Comparison of ENCODE assay signal across 17 cellular contexts in genomic region chr16:80992676-80993292, GRCh38. TPM values are rescaled to one million over a fixed set of nuclear protein-coding genes. Genes with fewer than 3 reads are reported as not detected.
A peak's percentile ranks its signal among the peaks of the same experiment; 100 is the strongest.
DNase-seq lines count a peak whose midpoint lies in the region; ATAC-seq and TF ChIP-seq lines count a peak whose summit lies in the region.
"Had no signal": no experiment of that assay in that cellular context is flagged by ENCODE, and none has a peak within 500 bp of the region (broad histone marks: within the 10 kb centered on the region; RNA-seq: fewer than 3 reads in every experiment).

No MANE protein-coding gene starts in this region.

- H3K27me3 ChIP-seq in ACC112 (ENCODE audit: insufficient read depth, low read length) = no peaks in the 10 kb centered on the region
- no peaks in the 10 kb centered on the region for H3K27me3 ChIP-seq in lung (ENCODE audit: control insufficient read depth, insufficient read depth)
- H3K27me3 ChIP-seq: BLaER1 had no signal

- TF ChIP-seq CTCF in HFFc6 (IDR thresholded peaks at IDR 0.05) (no peak), lung (IDR thresholded peaks at IDR 0.05; ENCODE audit: control extremely low read depth, extremely low read depth) (no peak)

- H3K4me3 Mint-ChIP-seq in HFFc6 = peak overlapping the region; percentile 83
- H3K4me3 Mint-ChIP-seq in dendritic cell treated with granulocyte-macrophage colony-stimulating factor and Interleukin-4, amounts not matched to agents 40 ng/mL and 50 ng/mL, for 4 days = no peak overlapping the region
- H3K4me3 Mint-ChIP-seq: activated CD4-positive, alpha-beta T cell treated with anti-CD3 and anti-CD28 coated beads for 36 hours; activated T-helper 1 cell treated with anti-CD3 and anti-CD28 coated beads, Interleukin-12 subunit alpha, Interleukin-12 subunit beta, Interleukin-2, Interleukin-4 antibody, amounts not matched to agents 30 ng/mL and 10 ng/mL and 1 ng/mL, durations not matched to agents 14 hours and 24 hours and 36 hours; H9 had no signal

- peaks cover 76% of the 10 kb centered on the region for H3K4me1 Mint-ChIP-seq in HFFc6 (ENCODE audit: low read depth)
- H3K4me1 Mint-ChIP-seq in dendritic cell treated with granulocyte-macrophage colony-stimulating factor and Interleukin-4, amounts not matched to agents 40 ng/mL and 50 ng/mL, for 4 days (ENCODE audit: low read depth) = peaks cover 14% of the 10 kb centered on the region

- no peaks in the 10 kb centered on the region for H3K9me3 ChIP-seq in lung (ENCODE audit: control insufficient read depth in 2 of 2, insufficient read depth in 1 of 2, low read length in 1 of 2)
- H3K9me3 ChIP-seq: BLaER1 had no signal

- H3K4me3 ChIP-seq in ACC112 (ENCODE audit: low read depth, low read length) = peak overlapping the region; percentile 63
- H3K4me3 ChIP-seq in lung = no peak overlapping the region
- H3K4me3 ChIP-seq: BLaER1 had no signal

- H3K36me3 Mint-ChIP-seq in HFFc6 (ENCODE audit: low read depth) = no peaks in the 10 kb centered on the region
- peaks cover 67% of the 10 kb centered on the region for H3K36me3 Mint-ChIP-seq in dendritic cell treated with granulocyte-macrophage colony-stimulating factor and Interleukin-4, amounts not matched to agents 40 ng/mL and 50 ng/mL, for 4 days (ENCODE audit: low read depth)

- no peaks in the 10 kb centered on the region for H3K9me3 Mint-ChIP-seq in HFFc6
- no peaks in the 10 kb centered on the region for H3K9me3 Mint-ChIP-seq in dendritic cell treated with granulocyte-macrophage colony-stimulating factor and Interleukin-4, amounts not matched to agents 40 ng/mL and 50 ng/mL, for 4 days
- H3K9me3 Mint-ChIP-seq: activated T-helper 1 cell treated with anti-CD3 and anti-CD28 coated beads, Interleukin-12 subunit alpha, Interleukin-12 subunit beta, Interleukin-2, Interleukin-4 antibody, amounts not matched to agents 30 ng/mL and 10 ng/mL and 1 ng/mL, durations not matched to agents 14 hours and 24 hours and 36 hours; H9 had no signal

- WGBS in lung, 2 donors = 55 to 59% methylated on average over 3 of the region's 3 CpGs

- H3K79me2 ChIP-seq in ACC112 (ENCODE audit: control insufficient read depth, insufficient read depth, low read length, unreplicated experiment) = peaks cover 91% of the 10 kb centered on the region

- DNase-seq in HFFc6 = no peak
- no peak for DNase-seq in lung (ENCODE audit: low spot score)
- no peak for DNase-seq in mucosa of gallbladder (ENCODE audit: low spot score)
- DNase-seq in DMS153 treated with DMSO at 0.1 percent for 48 hours (lab: John Stamatoyannopoulos, UW; ENCODE audit: unreplicated experiment) = no peak
- DNase-seq: activated CD4-positive, alpha-beta T cell treated with anti-CD3 and anti-CD28 coated beads for 36 hours; H9; Karpas-422; NCI-H146; NCI-H510A treated with DMSO at 0.1 percent for 48 hours had no signal

- no peaks in the 10 kb centered on the region for H3K36me3 ChIP-seq in ACC112 (ENCODE audit: insufficient read depth, low read length)
- H3K36me3 ChIP-seq in lung (ENCODE audit: control insufficient read depth in 2 of 2, insufficient read depth in 2 of 2, low read length in 2 of 2) = peaks cover 0 to 1% of the 10 kb centered on the region in 2 donors

- H3K4me1 ChIP-seq in ACC112 (ENCODE audit: control insufficient read depth, insufficient read depth, low read length, unreplicated experiment) (peaks cover 43% of the 10 kb centered on the region), lung (ENCODE audit: control insufficient read depth in 2 of 2, insufficient read depth in 2 of 2, low read length in 2 of 2) (peaks cover 0 to 8% of the 10 kb centered on the region in 2 donors)
- H3K4me1 ChIP-seq: parathyroid adenoma had no signal

- H3K27me3 Mint-ChIP-seq in HFFc6 (ENCODE audit: insufficient read depth) = no peaks in the 10 kb centered on the region
- no peaks in the 10 kb centered on the region for H3K27me3 Mint-ChIP-seq in dendritic cell treated with granulocyte-macrophage colony-stimulating factor and Interleukin-4, amounts not matched to agents 40 ng/mL and 50 ng/mL, for 4 days
- H3K27me3 Mint-ChIP-seq: activated CD4-positive, alpha-beta T cell treated with anti-CD3 and anti-CD28 coated beads for 36 hours had no signal

- H3K27ac Mint-ChIP-seq in HFFc6 = peak overlapping the region; percentile 86
- H3K27ac Mint-ChIP-seq in dendritic cell treated with granulocyte-macrophage colony-stimulating factor and Interleukin-4, amounts not matched to agents 40 ng/mL and 50 ng/mL, for 4 days = peak overlapping the region; percentile 13
- H3K27ac Mint-ChIP-seq: activated CD4-positive, alpha-beta T cell treated with anti-CD3 and anti-CD28 coated beads for 36 hours; activated T-helper 1 cell treated with anti-CD3 and anti-CD28 coated beads, Interleukin-12 subunit alpha, Interleukin-12 subunit beta, Interleukin-2, Interleukin-4 antibody, amounts not matched to agents 30 ng/mL and 10 ng/mL and 1 ng/mL, durations not matched to agents 14 hours and 24 hours and 36 hours had no signal

- intact Hi-C loops in dendritic cell treated with granulocyte-macrophage colony-stimulating factor and Interleukin-4, amounts not matched to agents 40 ng/mL and 50 ng/mL, for 4 days (cut with micrococcal nuclease) = no loop called here

- H3K27ac ChIP-seq in ACC112 (ENCODE audit: low read depth, low read length) = peak overlapping the region; percentile 85
- H3K27ac ChIP-seq in lung (ENCODE audit: low read depth in 1 of 2, low read length in 1 of 2) = peak overlapping the region in 1 of 2 donors; percentile 70
- H3K27ac ChIP-seq: BLaER1, HL-60, parathyroid adenoma had no signal

- ATAC-seq in lung (ENCODE audit: insufficient read depth, low FRiP score) = peak; percentile 19
- no peak for ATAC-seq in GM21619 (IDR thresholded peaks at IDR 0.05; ENCODE audit: unreplicated experiment)
- ATAC-seq in HG02852 (IDR thresholded peaks at IDR 0.05; ENCODE audit: unreplicated experiment) = no peak
- ATAC-seq: activated CD4-positive, alpha-beta T cell treated with anti-CD3 and anti-CD28 coated beads for 36 hours had no signal

- no peak overlapping the region for H2AFZ ChIP-seq in ACC112 (ENCODE audit: low read length, unreplicated experiment)
- H2AFZ ChIP-seq: parathyroid adenoma had no signal

RNA-seq across cellular contexts. Expression of gene CMC2, which starts 13.9 kb away (rescaled TPM):
- total RNA-seq in HFFc6 (2021; fragmentation: NEBNext Ultra II Directional; extraction: Animal tissue kit (Norgen Biotek cat#: 25700)) = 10 to 100 TPM; 64.7 to 82.7 (median 74.8) TPM
- total RNA-seq in lung (10 to 100 TPM; 27.3 to 35.3 TPM), mucosa of gallbladder (60.7 TPM)
- 10 to 100 TPM; 53.4 to 60.8 TPM for polyA plus RNA-seq in lung

RNA-seq across cellular contexts. Expression of gene CENPN, which starts 14.2 kb away (rescaled TPM):
- 10 to 100 TPM; 32.3 to 52.3 (median 50.8) TPM for total RNA-seq in HFFc6 (2021; fragmentation: NEBNext Ultra II Directional; extraction: Animal tissue kit (Norgen Biotek cat#: 25700))
- total RNA-seq in lung = 1 to 10 TPM; 7.4 to 9.5 TPM
- polyA plus RNA-seq in lung = 1 to 10 TPM; 3.8 to 4.5 TPM
- 9.3 TPM for total RNA-seq in mucosa of gallbladder

RNA-seq across cellular contexts. Expression of gene ATMIN, which starts 42.9 kb away (rescaled TPM):
- total RNA-seq in HFFc6 (2021; fragmentation: NEBNext Ultra II Directional; extraction: Animal tissue kit (Norgen Biotek cat#: 25700)) = 10 to 100 TPM; 24.3 to 35.6 (median 29.7) TPM
- total RNA-seq in lung = 10 to 100 TPM; 26.3 to 28.8 TPM
- polyA plus RNA-seq in lung = 10 to 100 TPM; 11.6 to 11.8 TPM
- 28.9 TPM for total RNA-seq in mucosa of gallbladder
